Comparison of ENCODE assay signal across 8 cellular contexts in genomic region chr16:55944377-55944802, GRCh38.
DNase-seq lines count a peak whose midpoint lies in the region; ATAC-seq and FAIRE-seq lines count a peak whose summit lies in the region.

No MANE protein-coding gene starts in this region.

- no peak overlapping the region for H3K27ac Mint-ChIP-seq in activated naive CD8-positive, alpha-beta T cell treated with anti-CD3 and anti-CD28 coated beads, Interleukin-2, amount 10 ng/mL, durations not matched to agents 7 days and 5 days

- no peaks in the 10 kb centered on the region for H3K9me3 Mint-ChIP-seq in activated naive CD8-positive, alpha-beta T cell treated with anti-CD3 and anti-CD28 coated beads, Interleukin-2, amount 10 ng/mL, durations not matched to agents 7 days and 5 days

- ATAC-seq in activated naive CD8-positive, alpha-beta T cell treated with anti-CD3 and anti-CD28 coated beads, Interleukin-2, amount 10 ng/mL, durations not matched to agents 7 days and 5 days (ENCODE audit: low read depth) = no peak
- peak; percentile 97 for ATAC-seq in Right ventricle myocardium superior (ENCODE audit: poor library complexity)
- ATAC-seq in HG03135 (IDR thresholded peaks at IDR 0.05; ENCODE audit: unreplicated experiment) = no peak

- POLR2A ChIA-PET in activated naive CD8-positive, alpha-beta T cell treated with anti-CD3 and anti-CD28 coated beads, Interleukin-2, amount 10 ng/mL, durations not matched to agents 7 days and 5 days (lab: Charles Lee) = no interaction called here

- intact Hi-C loops in Right ventricle myocardium superior (cut with DNase I) = loop anchor here (5.0 kb wide), 1 partner anchor 373 kb away; no protein-coding TSS in a partner anchor
- intact Hi-C loops in posterior cingulate gyrus (cut with DNase I) = loop anchor here (1.0 to 2.0 kb wide), 2 partner anchors 246 to 374 kb away; partner anchors contain the start of gene GNAO1

- peak; percentile 68 for DNase-seq in DMS53 (lab: John Stamatoyannopoulos, UW)
- DNase-seq in HS-5 (ENCODE audit: low read depth) = peak; percentile 13
- peak; percentile 28 to 43 for DNase-seq in SHP77 (lab: John Stamatoyannopoulos, UW)
- DNase-seq in activated naive CD8-positive, alpha-beta T cell treated with anti-CD3 and anti-CD28 coated beads, Interleukin-2, amount 10 ng/mL, durations not matched to agents 7 days and 5 days = peak; percentile 51
- DNase-seq in Right ventricle myocardium superior = peak; percentile 75
- peak; percentile 65 to 96 (median 82) for DNase-seq in posterior cingulate gyrus
- peak; percentile 71 for DNase-seq in urothelium cell line (ENCODE audit: low spot score)

- H3K4me3 Mint-ChIP-seq in activated naive CD8-positive, alpha-beta T cell treated with anti-CD3 and anti-CD28 coated beads, Interleukin-2, amount 10 ng/mL, durations not matched to agents 7 days and 5 days = no peak overlapping the region

- H3K4me1 Mint-ChIP-seq in activated naive CD8-positive, alpha-beta T cell treated with anti-CD3 and anti-CD28 coated beads, Interleukin-2, amount 10 ng/mL, durations not matched to agents 7 days and 5 days = no peaks in the 10 kb centered on the region

- peaks cover 21% of the 10 kb centered on the region for H3K27me3 Mint-ChIP-seq in activated naive CD8-positive, alpha-beta T cell treated with anti-CD3 and anti-CD28 coated beads, Interleukin-2, amount 10 ng/mL, durations not matched to agents 7 days and 5 days

- H3K36me3 Mint-ChIP-seq in activated naive CD8-positive, alpha-beta T cell treated with anti-CD3 and anti-CD28 coated beads, Interleukin-2, amount 10 ng/mL, durations not matched to agents 7 days and 5 days = no peaks in the 10 kb centered on the region

- no peak for FAIRE-seq in urothelium cell line (lab: Jason Lieb, UNC)

Comparison
In these comparisons a context has a peak if more than half of its experiments do, and no peak if none do; other contexts are left out.
1. DNase-seq: peak in every context shown above with its lines; median percentile 82 in posterior cingulate gyrus; 75 in Right ventricle myocardium superior; 71 in urothelium cell line; 68 in DMS53; 51 in activated naive CD8-positive, alpha-beta T cell treated with anti-CD3 and anti-CD28 coated beads, Interleukin-2, amount 10 ng/mL, durations not matched to agents 7 days and 5 days; 36 in SHP77; 13 in HS-5.